24 cellular contexts compared by ENCODE assay signal in the genomic region with DNA sequence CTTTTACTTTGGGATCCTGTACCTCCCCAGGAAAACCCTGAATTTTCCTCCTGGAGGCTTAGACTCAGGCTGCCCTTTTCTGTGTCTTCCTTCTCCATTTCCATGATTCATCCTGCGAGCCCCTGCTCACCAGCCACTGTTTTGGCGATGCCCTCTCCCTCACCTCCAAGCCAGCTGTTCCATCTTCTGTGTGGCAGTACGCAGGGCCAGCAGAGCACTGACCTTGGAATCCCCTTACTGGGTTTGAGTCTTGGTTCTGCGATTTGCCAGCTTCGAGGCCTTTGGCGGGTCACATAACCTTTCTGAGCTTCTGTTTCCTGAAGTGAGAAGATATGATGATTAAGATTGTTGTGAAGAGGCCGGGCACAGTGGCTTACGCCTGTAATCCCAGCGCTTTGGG.
"Had no signal": no experiment of that assay in that cellular context is flagged by ENCODE, and none has a peak within 500 bp of the region (broad histone marks: within the 10 kb centered on the region; RNA-seq: fewer than 3 reads in every experiment).

No MANE protein-coding gene starts in this region.

- DNase-seq: activated B cell treated with CpG ODN at 0.5 μM for 24 hours; activated CD4-positive, alpha-beta T cell treated with anti-CD3 and anti-CD28 coated beads for 1 hour; activated CD4-positive, alpha-beta T cell treated with anti-CD3 and anti-CD28 coated beads, Interleukin-2, amount 10 ng/mL, durations not matched to agents 24 days and 14 days; activated CD4-positive, alpha-beta T cell treated with anti-CD3 and anti-CD28 coated beads, Interleukin-2, amount 50 U/mL, for 48 hours; activated CD8-positive, alpha-beta memory T cell treated with anti-CD3 and anti-CD28 coated beads for 24 hours; activated effector memory CD4-positive, alpha-beta T cell treated with anti-CD3 and anti-CD28 coated beads, Interleukin-2, amount 50 U/mL, for 16 hours; activated naive CD4-positive, alpha-beta T cell treated with Interleukin-2 at 50 U/mL for 16 hours; activated naive CD8-positive, alpha-beta T cell treated with anti-CD3 and anti-CD28 coated beads, Interleukin-2, amount 50 U/mL, for 24 hours; activated T-cell treated with anti-CD3 and anti-CD28 coated beads, Interleukin-2, amount 50 U/mL, for 4 hours; amniotic stem cell; KG1; NCI-H1092; NCI-H1417; NCI-H1930; NCI-H345; NCI-H510A; NCI-H526 treated with DMSO at 0.1 percent for 48 hours; NCI-H82; RPMI8226; SHP77 treated with DMSO at 0.1 percent for 48 hours; T-helper 17 cell; T-helper 9 cell had no signal

- H3K9me3 ChIP-seq: ascending aorta had no signal

- ATAC-seq: activated naive CD4-positive, alpha-beta T cell treated with anti-CD3 and anti-CD28 coated beads, Interleukin-2, amount 50 U/mL, for 72 hours; activated naive CD8-positive, alpha-beta T cell treated with anti-CD3 and anti-CD28 coated beads, Interleukin-2, amount 50 U/mL, for 24 hours; activated T-cell treated with anti-CD3 and anti-CD28 coated beads, Interleukin-2, amount 50 U/mL, for 4 hours; T-helper 17 cell had no signal

- H3K27ac ChIP-seq: ascending aorta had no signal

- H3K4me3 ChIP-seq: ascending aorta had no signal

- H3K36me3 ChIP-seq: ascending aorta had no signal

- H3K27me3 ChIP-seq: ascending aorta had no signal
